ENCODE assay signal across 8 cellular contexts in the genomic region with DNA sequence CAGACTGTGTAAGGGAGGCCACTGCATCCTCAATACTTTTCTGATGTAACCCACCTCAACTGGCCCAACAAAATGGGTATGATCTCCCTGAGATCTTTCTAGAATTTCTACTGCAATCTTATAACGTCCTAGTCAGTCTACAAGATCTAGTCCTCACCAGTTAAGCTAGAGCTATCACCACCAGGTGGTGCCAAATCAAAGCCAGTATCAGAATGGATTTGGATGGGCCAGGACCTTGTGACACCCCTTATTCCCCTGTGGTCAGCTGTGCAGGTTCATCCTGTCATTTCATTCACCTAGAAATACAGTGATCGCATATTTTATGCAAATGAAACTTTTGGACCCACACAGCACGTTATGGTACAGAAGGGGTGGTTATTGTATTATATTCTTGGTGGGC.
DNase-seq lines count a peak whose midpoint lies in the region; ATAC-seq and TF ChIP-seq lines count a peak whose summit lies in the region.

No MANE protein-coding gene starts in this region.

- no peaks in the 10 kb centered on the region for H3K36me3 ChIP-seq in cardiac muscle cell
- no peaks in the 10 kb centered on the region for H3K36me3 ChIP-seq in right atrium auricular region
- H3K36me3 ChIP-seq in gastrocnemius medialis = no peaks in the 10 kb centered on the region
- no peaks in the 10 kb centered on the region for H3K36me3 ChIP-seq in stomach

- 70 to 77% (median 77%) methylated on average over 3 of the region's 3 CpGs for WGBS in stomach, 5 donors

- H3K4me1 ChIP-seq in cardiac muscle cell (ENCODE audit: low read depth) = peaks cover 4% of the 10 kb centered on the region
- H3K4me1 ChIP-seq in right atrium auricular region = peaks cover 0 to 6% of the 10 kb centered on the region in 2 donors
- H3K4me1 ChIP-seq in foreskin keratinocyte = peaks cover 31% of the 10 kb centered on the region
- H3K4me1 ChIP-seq in gastrocnemius medialis = no peaks in the 10 kb centered on the region
- peaks cover 0 to 18% (median 3%) of the 10 kb centered on the region in 4 donors for H3K4me1 ChIP-seq in stomach

- TF ChIP-seq POLR2A in gastrocnemius medialis (IDR thresholded peaks at IDR 0.05) (no peak), stomach (IDR thresholded peaks at IDR 0.05) (no peak)

- intact Hi-C loops in gastrocnemius medialis (cut with DNase I; ENCODE audit: low total_unique reads) (loop anchor here (1.0 kb wide), 1 partner anchor 183 kb away; no protein-coding TSS in a partner anchor), stomach (cut with DNase I; ENCODE audit: low total_unique reads) (no loop called here)

- H3K27ac ChIP-seq in cardiac muscle cell (no peak overlapping the region), right atrium auricular region (no peak overlapping the region), foreskin keratinocyte (no peak overlapping the region), gastrocnemius medialis (no peak overlapping the region), stomach (no peak overlapping the region)

- ATAC-seq in foreskin keratinocyte (peak; percentile 64), gastrocnemius medialis (peak in 1 of 2 donors; percentile 56), HG03039 (IDR thresholded peaks at IDR 0.05; ENCODE audit: unreplicated experiment) (no peak)

- H3K27me3 ChIP-seq in cardiac muscle cell = no peaks in the 10 kb centered on the region
- no peaks in the 10 kb centered on the region for H3K27me3 ChIP-seq in right atrium auricular region
- H3K27me3 ChIP-seq in foreskin keratinocyte = no peaks in the 10 kb centered on the region
- no peaks in the 10 kb centered on the region for H3K27me3 ChIP-seq in gastrocnemius medialis
- H3K27me3 ChIP-seq in stomach = no peaks in the 10 kb centered on the region

- no peaks in the 10 kb centered on the region for H3K9me3 ChIP-seq in cardiac muscle cell (ENCODE audit: low read depth)
- no peaks in the 10 kb centered on the region for H3K9me3 ChIP-seq in right atrium auricular region
- H3K9me3 ChIP-seq in gastrocnemius medialis = no peaks in the 10 kb centered on the region
- H3K9me3 ChIP-seq in stomach = no peaks in the 10 kb centered on the region

- no peak for TF ChIP-seq EP300 in stomach (IDR thresholded peaks at IDR 0.05)

- no peak overlapping the region for H3K4me3 ChIP-seq in cardiac muscle cell
- H3K4me3 ChIP-seq in right atrium auricular region = no peak overlapping the region
- no peak overlapping the region for H3K4me3 ChIP-seq in gastrocnemius medialis
- H3K4me3 ChIP-seq in stomach = no peak overlapping the region

- in situ Hi-C loops in gastrocnemius medialis (cut with MboI; ENCODE audit: low sequenced_read_pairs in 4 of 4) = loop anchor here in 2 of 4 donors (10.0 to 25.0 kb wide), 2 partner anchors 179 to 187 kb away; partner anchors contain the start of gene SP9 (in 1 of the 2)

- DNase-seq in cardiac muscle cell (ENCODE audit: low read depth in 1 of 2, low spot score in 1 of 2) (peak; percentile 41 to 52), right atrium auricular region (ENCODE audit: low spot score) (no peak), HuH-7.5 (ENCODE audit: low spot score) (peak; percentile 42), UCSD-AML1 (lab: John Stamatoyannopoulos, UW; ENCODE audit: unreplicated experiment) (peak; percentile 13), foreskin keratinocyte (peak in 1 of 2 donors; percentile 40), gastrocnemius medialis (no peak), stomach (no peak)

- TF ChIP-seq CTCF in cardiac muscle cell (IDR thresholded peaks at IDR 0.05; ENCODE audit: low read depth, low read length) = peak; percentile 67
- TF ChIP-seq CTCF in right atrium auricular region (IDR thresholded peaks at IDR 0.05) = peak in 1 of 2 donors; percentile 46
- TF ChIP-seq CTCF in foreskin keratinocyte (conservative IDR thresholded peaks at IDR 0.05) = peak; percentile 69
- TF ChIP-seq CTCF in gastrocnemius medialis (IDR thresholded peaks at IDR 0.05 in 4 of 5, conservative IDR thresholded peaks at IDR 0.05 in 1 of 5) = peak; percentile 15 to 51 (median 34)
- peak in 3 of 7 experiments; percentile 14 to 41 (median 40) for TF ChIP-seq CTCF in stomach (IDR thresholded peaks at IDR 0.05)

Comparison
In these comparisons a context has a peak if more than half of its experiments do, and no peak if none do; other contexts are left out.
1. DNase-seq: peak in cardiac muscle cell (2 of 2), HuH-7.5 (single experiment) and UCSD-AML1 (single experiment); none in right atrium auricular region (single experiment), gastrocnemius medialis (0 of 2) and stomach (single experiment).